Comparison of ENCODE assay signal across 14 cellular contexts in the genomic region with DNA sequence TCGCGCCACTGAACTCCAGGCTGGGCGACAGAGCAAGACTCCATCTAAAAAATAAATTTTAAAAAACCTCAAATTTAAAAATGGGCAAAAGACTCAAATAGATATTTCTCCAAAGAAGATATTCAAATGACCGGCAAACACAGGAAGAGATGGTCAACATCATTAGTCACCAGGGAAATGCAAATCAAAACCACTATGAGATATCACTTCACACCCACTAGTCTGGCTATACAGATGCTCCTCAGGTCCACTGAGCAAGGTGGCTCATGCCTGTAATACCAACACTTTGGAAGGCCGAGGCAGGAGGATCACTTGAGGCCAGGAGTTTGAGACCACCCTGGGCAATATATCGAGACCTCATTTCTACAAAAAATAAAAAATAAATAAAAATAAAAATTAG. TPM values are rescaled to one million over a fixed set of nuclear protein-coding genes. Genes with fewer than 3 reads are reported as not detected.
DNase-seq lines count a peak whose midpoint lies in the region; ATAC-seq and TF ChIP-seq lines count a peak whose summit lies in the region.
"Had no signal": no experiment of that assay in that cellular context is flagged by ENCODE, and none has a peak within 500 bp of the region (broad histone marks: within the 10 kb centered on the region; RNA-seq: fewer than 3 reads in every experiment).

No MANE protein-coding gene starts in this region.

- H3K27me3 ChIP-seq in left lung, result peaks cover 0 to under 1% of the 10 kb centered on the region in 2 donors
- H3K27me3 ChIP-seq in effector memory CD4-positive, alpha-beta T cell (replicated peaks; ENCODE audit: control insufficient read depth, insufficient read depth, low read length, poor library complexity, severe bottlenecking), result no peaks in the 10 kb centered on the region

- H3K36me3 ChIP-seq in left lung, result no peaks in the 10 kb centered on the region
- H3K36me3 ChIP-seq in effector memory CD4-positive, alpha-beta T cell (ENCODE audit: control insufficient read depth, insufficient read depth, low read length), result no peaks in the 10 kb centered on the region

- POLR2A ChIA-PET in T-cell (lab: Charles Lee), result no interaction called here

- H3K4me3 Mint-ChIP-seq in T-cell, result no peak overlapping the region
- H3K4me3 Mint-ChIP-seq: CD4-positive, alpha-beta T cell; H9 had no signal

- DNase-seq in NCI-H526 (lab: John Stamatoyannopoulos, UW) (peak; percentile 38 to 72), T-cell (no peak), left lung (no peak)
- DNase-seq in effector memory CD4-positive, alpha-beta T cell, result no peak
- DNase-seq: AML-193; Caco-2; CD4-positive, alpha-beta T cell; H9 had no signal

- H3K4me1 Mint-ChIP-seq in T-cell, result no peaks in the 10 kb centered on the region

- no peaks in the 10 kb centered on the region for H3K4me1 ChIP-seq in left lung
- no peaks in the 10 kb centered on the region for H3K4me1 ChIP-seq in effector memory CD4-positive, alpha-beta T cell (ENCODE audit: control insufficient read depth, insufficient read depth, low read length, poor library complexity, severe bottlenecking)

- H3K36me3 Mint-ChIP-seq in T-cell, result no peaks in the 10 kb centered on the region

- H3K27ac ChIP-seq in left lung, result no peak overlapping the region
- no peak overlapping the region for H3K27ac ChIP-seq in effector memory CD4-positive, alpha-beta T cell (ENCODE audit: insufficient read depth, low read length, poor library complexity, severe bottlenecking)
- H3K27ac ChIP-seq: C4-2B, HL-60, KMS-11 had no signal

- no peak overlapping the region for H3K4me3 ChIP-seq in left lung
- H3K4me3 ChIP-seq in effector memory CD4-positive, alpha-beta T cell (ENCODE audit: insufficient read depth, low read depth, low read length, poor library complexity, severe bottlenecking), result no peak overlapping the region

- no peaks in the 10 kb centered on the region for H3K9me3 ChIP-seq in left lung
- H3K9me3 ChIP-seq in effector memory CD4-positive, alpha-beta T cell (ENCODE audit: control insufficient read depth, low read length), result no peaks in the 10 kb centered on the region
- H3K9me3 ChIP-seq: Caco-2 had no signal

- no peak overlapping the region for H3K27ac Mint-ChIP-seq in T-cell
- H3K27ac Mint-ChIP-seq: CD4-positive, alpha-beta T cell; H9 had no signal

- H3K27me3 Mint-ChIP-seq in T-cell, result peaks cover 19 to 20% of the 10 kb centered on the region in 2 donors

- intact Hi-C loops in left lung (cut with DNase I), result no loop called here

- ATAC-seq in GM18520 (IDR thresholded peaks at IDR 0.05; ENCODE audit: unreplicated experiment), result peak; percentile 55
- ATAC-seq in GM19351 (IDR thresholded peaks at IDR 0.05; ENCODE audit: unreplicated experiment), result peak; percentile 72
- ATAC-seq in T-cell (replicated peaks in 1 of 4), result no peak
- ATAC-seq in left lung, result no peak
- ATAC-seq in GM21717 (IDR thresholded peaks at IDR 0.05; ENCODE audit: unreplicated experiment), result no peak

- TF ChIP-seq CTCF in left lung (IDR thresholded peaks at IDR 0.05), result no peak

- H3K9me3 Mint-ChIP-seq in T-cell, result no peaks in the 10 kb centered on the region
- H3K9me3 Mint-ChIP-seq: CD4-positive, alpha-beta T cell; H9 had no signal

- CTCF ChIA-PET in T-cell (lab: Charles Lee), result no interaction called here

RNA-seq across cellular contexts. Expression of a gene that starts 43.3 kb away (rescaled TPM):
- 10 to 100 TPM in 4 of 5 donors, 1 to 10 TPM in 1; 8.3 to 27.0 (median 23.9) TPM for total RNA-seq in T-cell
- total RNA-seq in left lung, result 10 to 100 TPM; 25.5 to 30.7 TPM

Comparison
In these comparisons a context has a peak if more than half of its experiments do, and no peak if none do; other contexts are left out.
1. ATAC-seq: peak in GM18520 (single experiment) and GM19351 (single experiment); none in T-cell (0 of 4), left lung (single experiment) and GM21717 (single experiment).
2. DNase-seq: peak in NCI-H526 (2 of 2); none in T-cell (0 of 34), left lung (0 of 2) and effector memory CD4-positive, alpha-beta T cell (0 of 3).